ENCODE assay signal across 10 cellular contexts in the genomic region with DNA sequence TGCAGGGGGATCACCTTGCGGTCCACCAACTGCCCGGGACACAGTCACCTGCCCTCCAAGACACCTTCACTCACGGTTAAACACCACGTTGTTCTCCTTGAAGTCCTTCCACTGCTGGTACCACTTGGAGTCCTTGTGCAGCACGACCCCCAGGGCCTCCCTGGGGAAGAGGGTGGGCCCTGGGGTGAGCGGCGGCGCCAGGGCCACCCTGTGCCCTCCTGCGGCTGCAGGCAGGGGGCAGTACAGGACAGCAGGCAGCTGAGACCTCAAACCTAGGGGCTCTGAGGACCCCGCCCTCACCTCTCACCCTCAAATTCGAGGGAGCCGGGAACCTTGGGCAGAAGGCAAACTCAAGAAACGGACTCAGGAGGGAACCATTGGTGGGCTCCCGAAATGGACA. TPM values are rescaled to one million over a fixed set of nuclear protein-coding genes. Genes with fewer than 3 reads are reported as not detected.
DNase-seq lines count a peak whose midpoint lies in the region; ATAC-seq and TF ChIP-seq lines count a peak whose summit lies in the region.
"Had no signal": no experiment of that assay in that cellular context is flagged by ENCODE, and none has a peak within 500 bp of the region (broad histone marks: within the 10 kb centered on the region; RNA-seq: fewer than 3 reads in every experiment).

No MANE protein-coding gene starts in this region.

- H3K4me1 ChIP-seq in PC-9 (replicated peaks; ENCODE audit: insufficient read depth) (peaks cover 21% of the 10 kb centered on the region), lower lobe of right lung (peaks cover 7% of the 10 kb centered on the region), prostate gland (replicated peaks) (peaks cover 10% of the 10 kb centered on the region)

- TF ChIP-seq POLR2A in prostate gland (IDR thresholded peaks at IDR 0.05): no peak

- H3K27ac ChIP-seq in PC-9 (no peak overlapping the region), lower lobe of right lung (no peak overlapping the region), prostate gland (no peak overlapping the region)

- H3K9me3 ChIP-seq in PC-9 (ENCODE audit: insufficient read depth, low read depth) (no peaks in the 10 kb centered on the region), lower lobe of right lung (no peaks in the 10 kb centered on the region), prostate gland (no peaks in the 10 kb centered on the region)

- peaks cover 13% of the 10 kb centered on the region for H4K20me1 ChIP-seq in PC-9 (ENCODE audit: insufficient read depth)

- H3K9me2 ChIP-seq in PC-9 (ENCODE audit: insufficient read depth): no peaks in the 10 kb centered on the region

- TF ChIP-seq CTCF in PC-9 (conservative IDR thresholded peaks at IDR 0.05) (peak; percentile 60), lower lobe of right lung (IDR thresholded peaks at IDR 0.05) (peak; percentile 8), prostate gland (IDR thresholded peaks at IDR 0.05) (no peak)

- no peak overlapping the region for H3K4me3 ChIP-seq in PC-9
- no peak overlapping the region for H3K4me3 ChIP-seq in lower lobe of right lung
- H3K4me3 ChIP-seq in prostate gland: no peak overlapping the region

- no peak for ATAC-seq in lower lobe of right lung
- ATAC-seq: stimulated activated memory B cell treated with anti-CD40 and anti-IgM and Interleukin-4, amounts not matched to agents 10 μg/mL and 1 μg/mL and 100 μg/mL, for 72 hours had no signal

- H3K36me3 ChIP-seq in PC-9 (ENCODE audit: low read depth) (peaks cover 42% of the 10 kb centered on the region), lower lobe of right lung (peaks cover 82% of the 10 kb centered on the region), prostate gland (peaks cover 12 to 51% of the 10 kb centered on the region in 2 donors)

- CTCF ChIA-PET in PC-9 (lab: Charles Lee): no interaction called here

- POLR2A ChIA-PET in PC-9 (lab: Charles Lee; ENCODE audit: unreplicated experiment): no interaction called here

- no peak overlapping the region for H2AFZ ChIP-seq in PC-9

- H3F3A ChIP-seq in PC-9 (ENCODE audit: insufficient read depth, low read depth): peaks cover 34% of the 10 kb centered on the region

- intact Hi-C loops in PC-9 (cut with micrococcal nuclease; ENCODE audit: unreplicated experiment): no loop called here
- intact Hi-C loops in lower lobe of right lung (cut with DNase I): no loop called here
- intact Hi-C loops in prostate gland (cut with DNase I): no loop called here

- H3K79me2 ChIP-seq in PC-9 (ENCODE audit: low read depth): peaks cover 4% of the 10 kb centered on the region

- DNase-seq in ELF-1 (ENCODE audit: low read depth, low spot score): peak; percentile 24
- no peak for DNase-seq in PC-9
- DNase-seq in lower lobe of right lung: no peak
- no peak for DNase-seq in prostate gland (ENCODE audit: low spot score)
- DNase-seq in amygdala (lab: John Stamatoyannopoulos, UW): no peak
- no peak for DNase-seq in OCI-M2 (lab: John Stamatoyannopoulos, UW; ENCODE audit: unreplicated experiment)
- DNase-seq: activated CD4-positive, alpha-beta T cell treated with anti-CD3 and anti-CD28 coated beads for 4 hours; activated naive CD4-positive, alpha-beta T cell treated with anti-CD3 and anti-CD28 coated beads, Interleukin-2, amount 50 U/mL, for 16 hours; SIG-M5 had no signal

- no TSS peak for BruUV-seq in PC-9 (replicated peaks; lab: Mats Ljungman, UMichigan)

- no peak overlapping the region for H3K4me2 ChIP-seq in PC-9

- 87% methylated on average over 12 of the region's 14 CpGs for WGBS in prostate gland

- H3K27me3 ChIP-seq in PC-9 (ENCODE audit: insufficient read depth, low read depth) (no peaks in the 10 kb centered on the region), lower lobe of right lung (ENCODE audit: low read depth) (no peaks in the 10 kb centered on the region), prostate gland (replicated peaks; ENCODE audit: insufficient read depth) (no peaks in the 10 kb centered on the region)

RNA-seq across cellular contexts. Expression of a gene that starts 7.5 kb away (rescaled TPM):
- 54.5 and 71.2 TPM in 2 replicates for total RNA-seq in PC-9 (2021)
- total RNA-seq in lower lobe of right lung: 5.8 TPM
- 10 to 100 TPM in 1 of 2 donors, 1 to 10 TPM in 1; 5.0 to 37.1 TPM for total RNA-seq in prostate gland

RNA-seq across cellular contexts. Expression of a gene that starts 10.1 kb away (rescaled TPM):
- total RNA-seq in PC-9 (2021) (72.8 and 74.6 TPM in 2 replicates), lower lobe of right lung (45.2 TPM), prostate gland (10 to 100 TPM; 47.3 to 83.4 TPM)

RNA-seq across cellular contexts. Expression of a gene that starts 13.3 kb away (rescaled TPM):
- 37.5 and 42.1 TPM in 2 replicates for total RNA-seq in PC-9 (2021)
- 17.6 TPM for total RNA-seq in lower lobe of right lung
- total RNA-seq in prostate gland: 10 to 100 TPM; 37.4 to 95.0 TPM

RNA-seq across cellular contexts. Expression of a gene that starts 18.8 kb away (rescaled TPM):
- total RNA-seq in PC-9 (2021): 2.0 and 2.3 TPM in 2 replicates
- 2.1 TPM for total RNA-seq in lower lobe of right lung
- total RNA-seq in prostate gland: 1 to 10 TPM in 1 of 2 donors, not detected in 1; 3.2 TPM

RNA-seq across cellular contexts. Expression of a gene that starts 29.7 kb away (rescaled TPM):
- total RNA-seq in PC-9 (2021) (52.4 and 54.0 TPM in 2 replicates), lower lobe of right lung (38.6 TPM), prostate gland (10 to 100 TPM; 21.6 to 45.2 TPM)

Comparison
In these comparisons a context has a peak if more than half of its experiments do, and no peak if none do; other contexts are left out.
1. CTCF ChIP-seq: peak in PC-9 (single experiment) and lower lobe of right lung (single experiment); none in prostate gland (0 of 4).